Comparison of ENCODE assay signal across 20 cellular contexts in the genomic region with DNA sequence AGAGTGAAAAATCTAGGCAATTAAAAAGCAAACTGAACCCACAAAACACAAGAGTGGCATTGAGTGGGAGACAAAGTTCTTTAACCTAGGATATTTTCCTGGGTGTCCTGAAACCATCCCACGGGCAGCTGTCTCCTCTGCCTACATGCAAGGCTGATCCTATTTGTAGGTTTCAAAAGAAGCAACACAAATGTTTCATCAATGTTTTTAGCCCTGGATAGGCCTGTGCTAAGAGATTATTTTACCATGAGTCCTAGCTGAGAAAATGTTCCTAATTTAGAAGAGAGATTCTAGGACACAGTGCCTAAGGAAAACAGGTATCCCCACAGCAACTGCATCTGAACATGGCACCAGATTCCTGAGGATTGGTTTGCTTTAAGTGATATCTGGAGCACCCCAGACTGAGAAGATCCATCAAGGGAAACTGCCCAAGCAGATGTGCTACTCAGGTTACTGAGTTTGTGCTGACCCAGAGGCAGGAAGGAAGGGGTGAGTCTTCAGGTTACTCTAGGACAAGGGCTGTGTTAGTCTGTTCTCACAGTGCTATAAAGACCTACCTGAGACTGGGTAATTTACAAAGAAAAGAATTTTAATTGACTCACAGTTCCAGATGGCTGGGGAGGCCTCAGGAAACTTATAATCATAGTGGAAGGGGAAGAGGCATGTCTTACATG.
"Had no signal": no experiment of that assay in that cellular context is flagged by ENCODE, and none has a peak within 500 bp of the region (broad histone marks: within the 10 kb centered on the region; RNA-seq: fewer than 3 reads in every experiment).

No MANE protein-coding gene starts in this region.

- H3K9me3 ChIP-seq: heart right ventricle, thoracic aorta, vagina had no signal

- ATAC-seq: activated CD4-positive, alpha-beta T cell treated with anti-CD3 and anti-CD28 coated beads for 36 hours; heart right ventricle; sciatic nerve; T-cell had no signal

- H3K36me3 Mint-ChIP-seq: activated CD4-positive, alpha-beta memory T cell treated with anti-CD3 and anti-CD28 coated beads for 36 hours; activated naive CD4-positive, alpha-beta T cell treated with anti-CD3 and anti-CD28 coated beads, Interleukin-2, amount 10 ng/mL, durations not matched to agents 7 days and 5 days; T-cell; type B pancreatic cell had no signal

- H3K27ac Mint-ChIP-seq: activated CD4-positive, alpha-beta memory T cell treated with anti-CD3 and anti-CD28 coated beads for 36 hours; activated CD4-positive, alpha-beta T cell treated with anti-CD3 and anti-CD28 coated beads for 36 hours; activated naive CD4-positive, alpha-beta T cell treated with anti-CD3 and anti-CD28 coated beads, Interleukin-2, amount 10 ng/mL, durations not matched to agents 7 days and 5 days; endodermal cell; T-cell; type B pancreatic cell had no signal

- H3K27me3 ChIP-seq: heart right ventricle, vagina had no signal

- H3K36me3 ChIP-seq: heart right ventricle, thoracic aorta, vagina had no signal

- H3K27ac ChIP-seq: epithelial cell of prostate, heart right ventricle, thoracic aorta, vagina had no signal

- H3K27me3 Mint-ChIP-seq: type B pancreatic cell had no signal

- H3K4me3 ChIP-seq: heart right ventricle, thoracic aorta, vagina had no signal

- H3K9me3 Mint-ChIP-seq: activated CD4-positive, alpha-beta memory T cell treated with anti-CD3 and anti-CD28 coated beads for 36 hours; activated naive CD4-positive, alpha-beta T cell treated with anti-CD3 and anti-CD28 coated beads, Interleukin-2, amount 10 ng/mL, durations not matched to agents 7 days and 5 days; T-cell had no signal

- DNase-seq: activated CD4-positive, alpha-beta memory T cell treated with anti-CD3 and anti-CD28 coated beads for 36 hours; activated CD4-positive, alpha-beta T cell treated with anti-CD3 and anti-CD28 coated beads for 36 hours; activated effector memory CD4-positive, alpha-beta T cell treated with Interleukin-2 at 50 U/mL for 16 hours; activated naive CD4-positive, alpha-beta T cell treated with anti-CD3 and anti-CD28 coated beads, Interleukin-2, amount 10 ng/mL, durations not matched to agents 7 days and 5 days; activated T-cell treated with anti-CD3 and anti-CD28 coated beads, Interleukin-2, amount 50 U/mL, for 48 hours; cerebellar nuclear complex; cortex of kidney; endodermal cell; heart right ventricle; kidney glomerular epithelial cell; occipital lobe; stimulated activated CD4-positive, alpha-beta T cell treated with anti-CD3 and anti-CD28 coated beads, Interleukin-2, amount 100 ng/mL, for 48 hours; stimulated activated naive CD4-positive, alpha-beta T cell; T-cell; T-helper 9 cell had no signal

- H3K4me3 Mint-ChIP-seq: activated CD4-positive, alpha-beta memory T cell treated with anti-CD3 and anti-CD28 coated beads for 36 hours; activated CD4-positive, alpha-beta T cell treated with anti-CD3 and anti-CD28 coated beads for 36 hours; activated naive CD4-positive, alpha-beta T cell treated with anti-CD3 and anti-CD28 coated beads, Interleukin-2, amount 10 ng/mL, durations not matched to agents 7 days and 5 days; endodermal cell; T-cell; type B pancreatic cell had no signal
